In genomic region chr21:33977721-33978369, GRCh38 we compare ENCODE assay signal across 11 cellular contexts.
DNase-seq lines count a peak whose midpoint lies in the region; ATAC-seq and TF ChIP-seq lines count a peak whose summit lies in the region.
"Had no signal": no experiment of that assay in that cellular context is flagged by ENCODE, and none has a peak within 500 bp of the region (broad histone marks: within the 10 kb centered on the region; RNA-seq: fewer than 3 reads in every experiment).

No MANE protein-coding gene starts in this region.

- no TSS peak for BruUV-seq in A673 (replicated peaks; lab: Mats Ljungman, UMichigan)

- H3K27me3 ChIP-seq in A673 (replicated peaks; ENCODE audit: insufficient read depth, low read depth, low read length, poor library complexity): no peaks in the 10 kb centered on the region
- H3K27me3 ChIP-seq in CD8-positive, alpha-beta T cell (ENCODE audit: insufficient read depth, low read length): no peaks in the 10 kb centered on the region
- H3K27me3 ChIP-seq: pancreas had no signal

- intact Hi-C loops in A673 (cut with micrococcal nuclease; ENCODE audit: unreplicated experiment): no loop called here
- intact Hi-C loops in CD8-positive, alpha-beta T cell (cut with DNase I, micrococcal nuclease): loop anchor here (2.0 to 5.0 kb wide), 5 partner anchors 41 to 369 kb away; partner anchors contain the start of genes MRPS6 (in 1 of the 2) and SLC5A3 (in 1 of the 2)

- H3K9me3 Mint-ChIP-seq in CD8-positive, alpha-beta T cell: no peaks in the 10 kb centered on the region
- no peaks in the 10 kb centered on the region for H3K9me3 Mint-ChIP-seq in activated CD8-positive, alpha-beta memory T cell treated with anti-CD3 and anti-CD28 coated beads, Interleukin-2, amount 10 ng/mL, durations not matched to agents 7 days and 5 days (ENCODE audit: low read depth)
- H3K9me3 Mint-ChIP-seq in immature natural killer cell: no peaks in the 10 kb centered on the region

- POLR2A ChIA-PET in A673 (lab: Charles Lee; ENCODE audit: low non-redundant PET): no interaction called here
- POLR2A ChIA-PET in CD8-positive, alpha-beta T cell (lab: Charles Lee): interaction anchor here (0.7 to 3.3 kb wide), 3 partner anchors 29 to 145 kb away, joined by 3 to 22 read pairs (median 3); no protein-coding TSS in a partner anchor

- peak overlapping the region; percentile 92 for H3K27ac Mint-ChIP-seq in CD8-positive, alpha-beta T cell
- peak overlapping the region; percentile 97 for H3K27ac Mint-ChIP-seq in activated CD8-positive, alpha-beta memory T cell treated with anti-CD3 and anti-CD28 coated beads, Interleukin-2, amount 10 ng/mL, durations not matched to agents 7 days and 5 days
- H3K27ac Mint-ChIP-seq in immature natural killer cell: peak overlapping the region; percentile 8 to 99 (median 98)

- H3K4me3 Mint-ChIP-seq in CD8-positive, alpha-beta T cell: no peak overlapping the region
- H3K4me3 Mint-ChIP-seq in activated CD8-positive, alpha-beta memory T cell treated with anti-CD3 and anti-CD28 coated beads, Interleukin-2, amount 10 ng/mL, durations not matched to agents 7 days and 5 days: no peak overlapping the region
- peak overlapping the region; percentile 6 to 74 (median 48) for H3K4me3 Mint-ChIP-seq in immature natural killer cell

- ATAC-seq in CD8-positive, alpha-beta T cell: no peak
- ATAC-seq in activated CD8-positive, alpha-beta memory T cell treated with anti-CD3 and anti-CD28 coated beads, Interleukin-2, amount 10 ng/mL, durations not matched to agents 7 days and 5 days: no peak
- no peak for ATAC-seq in GM18858 (IDR thresholded peaks at IDR 0.05; ENCODE audit: unreplicated experiment)
- no peak for ATAC-seq in HG03280 (IDR thresholded peaks at IDR 0.05; ENCODE audit: unreplicated experiment)
- ATAC-seq: lower lobe of right lung, pancreas had no signal

- H3K9me3 ChIP-seq in A673 (ENCODE audit: low read depth, low read length, poor library complexity, severe bottlenecking): no peaks in the 10 kb centered on the region
- H3K9me3 ChIP-seq in CD8-positive, alpha-beta T cell (ENCODE audit: low read length): no peaks in the 10 kb centered on the region
- H3K9me3 ChIP-seq: lower lobe of right lung, pancreas had no signal

- H3K4me1 Mint-ChIP-seq in CD8-positive, alpha-beta T cell (ENCODE audit: low read depth): peaks cover 43% of the 10 kb centered on the region
- H3K4me1 Mint-ChIP-seq in activated CD8-positive, alpha-beta memory T cell treated with anti-CD3 and anti-CD28 coated beads, Interleukin-2, amount 10 ng/mL, durations not matched to agents 7 days and 5 days: peaks cover 84% of the 10 kb centered on the region
- peaks cover 49 to 56% of the 10 kb centered on the region in 2 donors for H3K4me1 Mint-ChIP-seq in immature natural killer cell

- DNase-seq in A673 (ENCODE audit: low spot score): no peak
- no peak for DNase-seq in CD8-positive, alpha-beta T cell
- no peak for DNase-seq in activated CD8-positive, alpha-beta memory T cell treated with anti-CD3 and anti-CD28 coated beads, Interleukin-2, amount 10 ng/mL, durations not matched to agents 7 days and 5 days
- DNase-seq in immature natural killer cell: no peak
- no peak for DNase-seq in HK-2 (ENCODE audit: unreplicated experiment)
- DNase-seq in NCI-H1417 (lab: John Stamatoyannopoulos, UW): no peak
- DNase-seq: GF-D8, lower lobe of right lung, pancreas had no signal

- CTCF ChIA-PET in A673 (lab: Charles Lee): interaction anchor here (0.6 kb wide), 1 partner anchor 266 kb away, joined by 4 read pairs; no protein-coding TSS in a partner anchor
- CTCF ChIA-PET in CD8-positive, alpha-beta T cell (lab: Charles Lee): interaction anchor here (1.1 to 2.2 kb wide), 4 partner anchors 10 to 98 kb away, joined by 3 to 7 read pairs (median 4); no protein-coding TSS in a partner anchor
- CTCF ChIA-PET in activated CD8-positive, alpha-beta memory T cell treated with anti-CD3 and anti-CD28 coated beads, Interleukin-2, amount 10 ng/mL, durations not matched to agents 7 days and 5 days (lab: Charles Lee): interaction anchor here (1.0 to 3.8 kb wide), 4 partner anchors 11 to 370 kb away, joined by 3 to 23 read pairs (median 12); no protein-coding TSS in a partner anchor

- H3K4me3 ChIP-seq in A673 (ENCODE audit: low read depth, low read length, poor library complexity, severe bottlenecking): no peak overlapping the region
- no peak overlapping the region for H3K4me3 ChIP-seq in CD8-positive, alpha-beta T cell (ENCODE audit: low read depth, low read length)
- H3K4me3 ChIP-seq: lower lobe of right lung, pancreas had no signal

- peak overlapping the region; percentile 92 for H3K27ac ChIP-seq in A673 (ENCODE audit: low read depth, low read length, poor library complexity, severe bottlenecking)
- H3K27ac ChIP-seq in CD8-positive, alpha-beta T cell (ENCODE audit: low read depth, low read length): no peak overlapping the region
- H3K27ac ChIP-seq: pancreas had no signal

- TF ChIP-seq CTCF in A673 (conservative IDR thresholded peaks at IDR 0.05; ENCODE audit: low read depth, low read length): no peak
- TF ChIP-seq CTCF in CD8-positive, alpha-beta T cell (IDR thresholded peaks at IDR 0.05): no peak

- peaks cover 40% of the 10 kb centered on the region for H3K4me1 ChIP-seq in A673 (ENCODE audit: insufficient read depth, low read length, poor library complexity, severe bottlenecking)
- peaks cover 29% of the 10 kb centered on the region for H3K4me1 ChIP-seq in CD8-positive, alpha-beta T cell (ENCODE audit: insufficient read depth, low read length)
- H3K4me1 ChIP-seq: pancreas had no signal

- H3K27me3 Mint-ChIP-seq in CD8-positive, alpha-beta T cell (ENCODE audit: low read depth): no peaks in the 10 kb centered on the region
- no peaks in the 10 kb centered on the region for H3K27me3 Mint-ChIP-seq in activated CD8-positive, alpha-beta memory T cell treated with anti-CD3 and anti-CD28 coated beads, Interleukin-2, amount 10 ng/mL, durations not matched to agents 7 days and 5 days
- peaks cover 3 to 11% (median 4%) of the 10 kb centered on the region in 3 donors for H3K27me3 Mint-ChIP-seq in immature natural killer cell (ENCODE audit: low read depth in 3 of 3)

- H3K36me3 ChIP-seq in A673 (ENCODE audit: insufficient read depth, low read length, poor library complexity, severe bottlenecking): no peaks in the 10 kb centered on the region
- H3K36me3 ChIP-seq in CD8-positive, alpha-beta T cell (ENCODE audit: insufficient read depth, low read length): no peaks in the 10 kb centered on the region
- H3K36me3 ChIP-seq: lower lobe of right lung, pancreas had no signal

- no peaks in the 10 kb centered on the region for H3K36me3 Mint-ChIP-seq in CD8-positive, alpha-beta T cell
- H3K36me3 Mint-ChIP-seq in activated CD8-positive, alpha-beta memory T cell treated with anti-CD3 and anti-CD28 coated beads, Interleukin-2, amount 10 ng/mL, durations not matched to agents 7 days and 5 days: peaks cover 29% of the 10 kb centered on the region
- peaks cover 0 to 3% (median 0%) of the 10 kb centered on the region in 3 donors for H3K36me3 Mint-ChIP-seq in immature natural killer cell

Comparison
In these comparisons a context has a peak if more than half of its experiments do, and no peak if none do; other contexts are left out.
1. H3K4me3 Mint-ChIP-seq: peak in immature natural killer cell (5 of 5); none in CD8-positive, alpha-beta T cell (single experiment) and activated CD8-positive, alpha-beta memory T cell treated with anti-CD3 and anti-CD28 coated beads, Interleukin-2, amount 10 ng/mL, durations not matched to agents 7 days and 5 days (single experiment).
2. Peak in every context shown above with its lines, with median percentiles within 50 percentile points of each other: H3K27ac Mint-ChIP-seq.